Comparison of ENCODE assay signal across 11 cellular contexts in the genomic region with DNA sequence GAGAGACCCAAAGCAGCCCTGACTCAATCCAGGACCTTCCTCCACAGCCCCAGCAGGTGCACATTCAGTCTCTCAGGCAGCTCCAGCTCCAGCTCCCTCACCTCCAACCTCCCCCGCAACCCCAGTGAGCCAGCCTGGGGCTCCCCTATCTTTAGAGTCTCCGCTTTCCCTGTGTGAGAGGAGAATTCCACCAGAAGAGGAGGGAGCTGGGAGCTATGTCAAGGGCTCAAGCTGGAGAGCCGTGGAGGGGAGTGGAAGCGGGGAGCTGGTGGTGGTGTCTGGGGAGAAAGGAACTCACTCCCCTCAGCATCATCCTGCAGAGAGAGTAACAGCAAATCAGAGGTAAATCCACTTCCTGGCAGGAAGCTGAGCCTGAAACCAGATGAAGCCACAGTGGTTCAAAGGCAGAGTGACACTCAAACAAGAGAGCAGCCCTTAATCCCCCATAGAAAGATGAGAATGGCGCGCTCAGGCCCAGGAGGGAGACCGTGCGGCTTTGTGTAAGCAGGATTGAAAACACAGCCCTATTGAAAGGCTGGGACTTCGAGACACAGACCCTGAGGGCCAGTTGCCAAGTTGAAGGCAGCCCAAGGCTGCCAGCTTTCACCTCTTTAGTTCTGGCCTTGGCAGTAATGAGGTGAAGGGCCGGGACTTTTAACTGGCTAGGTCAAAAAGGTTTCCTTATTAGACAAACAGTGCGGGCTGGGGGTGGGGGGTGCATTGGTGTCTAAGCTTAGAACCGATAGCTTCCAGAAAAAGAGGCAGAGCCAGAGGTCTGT. TPM values are rescaled to one million over a fixed set of nuclear protein-coding genes. Genes with fewer than 3 reads are reported as not detected.
DNase-seq lines count a peak whose midpoint lies in the region.
"Had no signal": no experiment of that assay in that cellular context is flagged by ENCODE, and none has a peak within 500 bp of the region (broad histone marks: within the 10 kb centered on the region; RNA-seq: fewer than 3 reads in every experiment).

No MANE protein-coding gene starts in this region.

- peak overlapping the region; percentile 71 for H3K27ac Mint-ChIP-seq in activated naive CD4-positive, alpha-beta T cell treated with anti-CD3 and anti-CD28 coated beads, Interleukin-2, amount 50 U/mL, for 24 hours
- H3K27ac Mint-ChIP-seq: HFFc6 had no signal

- no peaks in the 10 kb centered on the region for H3K9me3 Mint-ChIP-seq in activated naive CD4-positive, alpha-beta T cell treated with anti-CD3 and anti-CD28 coated beads, Interleukin-2, amount 50 U/mL, for 24 hours
- H3K9me3 Mint-ChIP-seq: HFFc6 had no signal

- DNase-seq in NCI-H82 (lab: John Stamatoyannopoulos, UW) (peak; percentile 46), NCI-H82 treated with DMSO at 0.1 percent for 48 hours (lab: John Stamatoyannopoulos, UW; ENCODE audit: unreplicated experiment) (no peak), NT2/D1 (ENCODE audit: low read depth, low spot score) (no peak), DMS 273 (lab: John Stamatoyannopoulos, UW; ENCODE audit: unreplicated experiment) (no peak), cardiac septum (ENCODE audit: low spot score) (no peak), 8988T (no peak)
- peak in 2 of 3 donors; percentile 6 to 8 for DNase-seq in stimulated activated CD4-positive, alpha-beta T cell treated with anti-CD3 and anti-CD28 coated beads, TNF-alpha, amount 100 ng/mL, for 48 hours (ENCODE audit: low read depth in 3 of 3)
- DNase-seq: ACHN, HFFc6 had no signal

- H3K36me3 Mint-ChIP-seq in activated naive CD4-positive, alpha-beta T cell treated with anti-CD3 and anti-CD28 coated beads, Interleukin-2, amount 50 U/mL, for 24 hours: no peaks in the 10 kb centered on the region

- no peak overlapping the region for H3K4me3 ChIP-seq in NT2/D1 (ENCODE audit: insufficient read length, low read depth)
- H3K4me3 ChIP-seq: thyroid gland had no signal

- H3K27me3 Mint-ChIP-seq in activated naive CD4-positive, alpha-beta T cell treated with anti-CD3 and anti-CD28 coated beads, Interleukin-2, amount 50 U/mL, for 24 hours: no peaks in the 10 kb centered on the region

- H3K4me1 Mint-ChIP-seq in activated naive CD4-positive, alpha-beta T cell treated with anti-CD3 and anti-CD28 coated beads, Interleukin-2, amount 50 U/mL, for 24 hours: peaks cover 24% of the 10 kb centered on the region

- H3K9ac ChIP-seq in NT2/D1 (ENCODE audit: insufficient read length, low read depth): peak overlapping the region; percentile 45

- intact Hi-C loops in cardiac septum (cut with DNase I): no loop called here

- no peaks in the 10 kb centered on the region for H3K9me3 ChIP-seq in NT2/D1 (ENCODE audit: insufficient read depth, low read length)
- H3K9me3 ChIP-seq: thyroid gland had no signal

- peak overlapping the region; percentile 71 for H3K4me3 Mint-ChIP-seq in activated naive CD4-positive, alpha-beta T cell treated with anti-CD3 and anti-CD28 coated beads, Interleukin-2, amount 50 U/mL, for 24 hours
- H3K4me3 Mint-ChIP-seq: HFFc6 had no signal

- no peaks in the 10 kb centered on the region for H3K36me3 ChIP-seq in NT2/D1 (ENCODE audit: insufficient read depth, insufficient read length, low read length)
- H3K36me3 ChIP-seq: thyroid gland had no signal

- H3K27me3 ChIP-seq in NT2/D1 (ENCODE audit: insufficient read depth, insufficient read length): no peaks in the 10 kb centered on the region
- H3K27me3 ChIP-seq: thyroid gland had no signal

- H3K4me1 ChIP-seq in NT2/D1 (ENCODE audit: insufficient read depth, insufficient read length): peaks cover 13% of the 10 kb centered on the region

RNA-seq across cellular contexts. Expression of gene CDON, which starts 21.4 kb away (rescaled TPM):
- 4.4 TPM for total RNA-seq in cardiac septum

Comparison
In these comparisons a context has a peak if more than half of its experiments do, and no peak if none do; other contexts are left out.
1. DNase-seq: peak in NCI-H82 (single experiment) and stimulated activated CD4-positive, alpha-beta T cell treated with anti-CD3 and anti-CD28 coated beads, TNF-alpha, amount 100 ng/mL, for 48 hours (2 of 3); none in NCI-H82 treated with DMSO at 0.1 percent for 48 hours (single experiment), NT2/D1 (single experiment), DMS 273 (single experiment), cardiac septum (single experiment) and 8988T (single experiment).